ENCODE assay signal across 8 cellular contexts in the genomic region with DNA sequence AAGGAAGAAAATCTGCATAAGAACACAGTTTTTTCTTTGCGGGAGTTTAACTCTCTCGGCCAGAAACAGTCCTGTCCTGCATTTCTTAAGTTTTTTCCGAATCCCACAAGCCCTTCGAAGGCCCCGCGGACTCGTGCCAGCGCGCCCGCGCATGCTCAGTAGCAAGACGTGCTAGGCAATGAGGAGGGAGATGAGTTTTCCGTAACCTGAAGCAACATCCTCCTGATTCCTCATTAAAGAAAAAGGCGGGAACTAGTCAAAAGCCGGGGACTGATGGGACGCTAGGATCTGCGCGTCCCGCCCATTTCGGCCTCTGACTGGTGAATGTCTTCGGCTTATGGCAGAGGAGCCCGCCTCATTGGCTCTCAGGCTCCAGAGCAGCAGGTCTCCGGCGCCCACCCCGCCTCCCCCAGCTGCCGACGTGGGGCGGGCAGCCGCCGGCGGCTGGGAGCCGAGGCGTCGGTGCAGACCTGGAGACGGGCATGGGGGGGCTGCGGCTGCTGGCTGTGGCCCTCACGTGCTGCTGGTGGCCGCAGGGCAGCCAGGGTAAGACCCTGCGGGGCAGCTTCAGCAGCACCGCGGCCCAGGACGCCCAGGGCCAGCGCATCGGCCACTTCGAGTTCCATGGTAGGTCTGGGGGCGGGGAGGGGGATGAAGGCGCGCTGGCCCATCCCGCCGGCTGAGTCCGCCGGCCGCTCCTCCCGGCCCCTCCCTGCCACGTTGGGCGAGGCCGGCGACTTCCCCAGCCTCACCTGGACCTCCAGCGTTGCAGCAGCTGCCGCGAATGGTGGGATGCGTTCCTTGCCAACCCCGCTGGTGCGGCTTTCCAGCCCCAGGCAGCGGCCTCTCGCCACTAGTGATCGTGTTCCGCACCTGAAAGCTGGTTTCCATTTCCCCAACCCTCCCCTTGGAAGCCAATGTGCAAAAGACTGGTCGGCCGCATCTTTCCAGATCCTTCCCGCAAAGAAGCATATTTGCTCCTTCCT. TPM values are rescaled to one million over a fixed set of nuclear protein-coding genes. Genes with fewer than 3 reads are reported as not detected.
DNase-seq lines count a peak whose midpoint lies in the region; ATAC-seq lines count a peak whose summit lies in the region.

A gene (plus strand): TSS at position 412 of the 986 bp plus-strand sequence. CDS start 71 bp downstream, at position 483.

- H3K4me3 ChIP-seq in BLaER1 treated with 17β-estradiol and CSF1 and Interleukin-3, amounts not matched to agents 10 nM and 100 nM, result peak within 1 kb of the TSS; percentile 84 to 96 (median 92)

- peaks cover 11 to 22% (median 19%) of the 10 kb centered on the region in 10 experiments for H3K4me1 ChIP-seq in BLaER1 treated with 17β-estradiol and CSF1 and Interleukin-3, amounts not matched to agents 10 nM and 100 nM

- H4K20me1 ChIP-seq in BLaER1 treated with 17β-estradiol and CSF1 and Interleukin-3, amounts not matched to agents 10 nM and 100 nM, result no peaks in the 10 kb centered on the region

- H3K27ac ChIP-seq in BLaER1 treated with 17β-estradiol and CSF1 and Interleukin-3, amounts not matched to agents 10 nM and 100 nM, result peak within 1 kb of the TSS; percentile 42 to 88 (median 86); a peak in 21 of 22 replicates

- POLR2A ChIA-PET in activated CD4-positive, alpha-beta T cell treated with anti-CD3 and anti-CD28 coated beads, Interleukin-2, amount 10 ng/mL, durations not matched to agents 7 days and 5 days (lab: Charles Lee), result no interaction called here

- H3K9me3 ChIP-seq in BLaER1 treated with 17β-estradiol and CSF1 and Interleukin-3, amounts not matched to agents 10 nM and 100 nM (replicated peaks in 1 of 11), result peaks cover 0 to 12% (median 9%) of the 10 kb centered on the region in 11 experiments; a peak in 12 of 22 replicates

- CTCF ChIA-PET in activated CD4-positive, alpha-beta T cell treated with anti-CD3 and anti-CD28 coated beads, Interleukin-2, amount 10 ng/mL, durations not matched to agents 7 days and 5 days (lab: Charles Lee), result interaction anchor here (1.4 to 1.9 kb wide), 2 partner anchors 10 to 54 kb away, joined by 6 to 7 read pairs; no protein-coding TSS in a partner anchor

- H3K4me3 Mint-ChIP-seq in activated CD4-positive, alpha-beta T cell treated with anti-CD3 and anti-CD28 coated beads, Interleukin-2, amount 10 ng/mL, durations not matched to agents 7 days and 5 days, result peak within 1 kb of the TSS; percentile 85

- peaks cover 14 to 25% (median 18%) of the 10 kb centered on the region in 11 experiments for H3K36me3 ChIP-seq in BLaER1 treated with 17β-estradiol and CSF1 and Interleukin-3, amounts not matched to agents 10 nM and 100 nM

- H3K27me3 ChIP-seq in BLaER1 treated with 17β-estradiol and CSF1 and Interleukin-3, amounts not matched to agents 10 nM and 100 nM, result no peaks in the 10 kb centered on the region

- peaks cover 42% of the 10 kb centered on the region for H3K4me1 Mint-ChIP-seq in activated CD4-positive, alpha-beta T cell treated with anti-CD3 and anti-CD28 coated beads, Interleukin-2, amount 10 ng/mL, durations not matched to agents 7 days and 5 days

- peak within 1 kb of the TSS; percentile 69 to 93 (median 86) for H3K4me2 ChIP-seq in BLaER1 treated with 17β-estradiol and CSF1 and Interleukin-3, amounts not matched to agents 10 nM and 100 nM

- H3K27me3 Mint-ChIP-seq in activated CD4-positive, alpha-beta T cell treated with anti-CD3 and anti-CD28 coated beads, Interleukin-2, amount 10 ng/mL, durations not matched to agents 7 days and 5 days, result no peaks in the 10 kb centered on the region

- peak; percentile 100 for ATAC-seq in GM19324 (IDR thresholded peaks at IDR 0.05; ENCODE audit: low FRiP score, unreplicated experiment)
- peak; percentile 99 for ATAC-seq in HG03460 (IDR thresholded peaks at IDR 0.05; ENCODE audit: unreplicated experiment)
- peak; percentile 98 for ATAC-seq in left colon

- peak within 1 kb of the TSS; percentile 87 for H3K27ac Mint-ChIP-seq in activated CD4-positive, alpha-beta T cell treated with anti-CD3 and anti-CD28 coated beads, Interleukin-2, amount 10 ng/mL, durations not matched to agents 7 days and 5 days

- H3K9me3 Mint-ChIP-seq in activated CD4-positive, alpha-beta T cell treated with anti-CD3 and anti-CD28 coated beads, Interleukin-2, amount 10 ng/mL, durations not matched to agents 7 days and 5 days, result peaks cover 10% of the 10 kb centered on the region

- intact Hi-C loops in left colon (cut with DNase I, micrococcal nuclease), result no loop called here

- peak within 1 kb of the TSS; percentile 78 to 93 (median 88) for H3K9ac ChIP-seq in BLaER1 treated with 17β-estradiol and CSF1 and Interleukin-3, amounts not matched to agents 10 nM and 100 nM

- peaks cover 19% of the 10 kb centered on the region for H3K36me3 Mint-ChIP-seq in activated CD4-positive, alpha-beta T cell treated with anti-CD3 and anti-CD28 coated beads, Interleukin-2, amount 10 ng/mL, durations not matched to agents 7 days and 5 days (ENCODE audit: low read depth)

- DNase-seq in NCI-H524 treated with DMSO at 0.1 percent for 48 hours (lab: John Stamatoyannopoulos, UW) (peak; percentile 93), dedifferentiated amniotic fluid mesenchymal stem cell (ENCODE audit: extremely low spot score) (peak; percentile 99), left colon (peak; percentile 96 to 98)
- peak; percentile 95 for DNase-seq in activated CD4-positive, alpha-beta T cell treated with anti-CD3 and anti-CD28 coated beads, Interleukin-2, amount 10 ng/mL, durations not matched to agents 7 days and 5 days
- DNase-seq in stimulated activated CD4-positive, alpha-beta T cell treated with anti-CD3 and anti-CD28 coated beads, Interleukin-1b, Interleukin-23, amount 100 ng/mL, for 4 hours (ENCODE audit: low read depth in 2 of 2), result peak; percentile 80 to 83

RNA-seq across cellular contexts. Expression of the gene that starts here (rescaled TPM):
- total RNA-seq in activated CD4-positive, alpha-beta T cell treated with anti-CD3 and anti-CD28 coated beads, Interleukin-2, amount 10 ng/mL, durations not matched to agents 7 days and 5 days, result 1 to 10 TPM; 6.2 to 6.8 TPM
- total RNA-seq in left colon, result 1 to 10 TPM; 3.4 to 3.7 TPM

Comparison
In these comparisons a context has a peak if more than half of its experiments do, and no peak if none do; other contexts are left out.
1. Peak in every context shown above with its lines: DNase-seq, ATAC-seq, H3K4me3 ChIP-seq and H3K27ac ChIP-seq.